ENCODE assay signal across 2 cellular contexts in genomic region chr1:248714248-248714647, GRCh38.
TF ChIP-seq lines count a peak whose summit lies in the region.

No MANE protein-coding gene starts in this region.

TF ChIP-seq in SK-N-SH, 30 proteins besides CTCF, POLR2A, EP300 and RAD21:
- TF ChIP-seq YY1 (IDR thresholded peaks at IDR 0.05; ENCODE audit: low read depth) (peak; percentile 26; the same call in 1 of the 2 replicates), TAF1 (IDR thresholded peaks at IDR 0.05; ENCODE audit: borderline replicate concordance, low read depth, low read length) (no peak)

TF ChIP-seq in SK-N-SH treated with all-trans-retinoic acid at 6 μM for 48 hours, 23 proteins besides CTCF, POLR2A, EP300 and RAD21:
- TF ChIP-seq ZFP30 (CRISPR knock-in tag; IDR thresholded peaks at IDR 0.05) (no peak), CSRNP3 (CRISPR knock-in tag; IDR thresholded peaks at IDR 0.05) (no peak), ISL1 (CRISPR knock-in tag; IDR thresholded peaks at IDR 0.05) (no peak), ARNTL (CRISPR knock-in tag; IDR thresholded peaks at IDR 0.05; ENCODE audit: borderline replicate concordance, low read depth) (no peak), ZNF8 (CRISPR knock-in tag; IDR thresholded peaks at IDR 0.05) (no peak), PPARA (CRISPR knock-in tag; IDR thresholded peaks at IDR 0.05; ENCODE audit: borderline replicate concordance) (no peak), ZFP3 (CRISPR knock-in tag; IDR thresholded peaks at IDR 0.05) (no peak), CREB5 (CRISPR knock-in tag; IDR thresholded peaks at IDR 0.05; ENCODE audit: low read depth) (no peak), ZNF70 (CRISPR knock-in tag; IDR thresholded peaks at IDR 0.05) (no peak), ZNF565 (CRISPR knock-in tag; conservative IDR thresholded peaks at IDR 0.05; ENCODE audit: low read depth) (no peak), TCF4 (CRISPR knock-in tag; IDR thresholded peaks at IDR 0.05; ENCODE audit: borderline replicate concordance) (no peak)
